Comparison of ENCODE assay signal across 16 cellular contexts in genomic region chr18:63159590-63159989, GRCh38.
A peak's percentile ranks its signal among the peaks of the same experiment; 100 is the strongest.
DNase-seq lines count a peak whose midpoint lies in the region; ATAC-seq and TF ChIP-seq lines count a peak whose summit lies in the region.
"Had no signal": no experiment of that assay in that cellular context is flagged by ENCODE, and none has a peak within 500 bp of the region (broad histone marks: within the 10 kb centered on the region; RNA-seq: fewer than 3 reads in every experiment).

No MANE protein-coding gene starts in this region.

- no peaks in the 10 kb centered on the region for H3K9me3 Mint-ChIP-seq in activated CD4-positive, alpha-beta T cell treated with anti-CD3 and anti-CD28 coated beads for 36 hours (ENCODE audit: low read depth)
- H3K9me3 Mint-ChIP-seq in activated naive CD8-positive, alpha-beta T cell (ENCODE audit: low read depth): peaks cover 8% of the 10 kb centered on the region

- peak overlapping the region; percentile 94 for H3K4me2 ChIP-seq in MM.1S (ENCODE audit: low read depth, low read length)
- H3K4me2 ChIP-seq: hepatocyte had no signal

- peaks cover 48% of the 10 kb centered on the region for H3K79me2 ChIP-seq in MM.1S (ENCODE audit: low read length)
- H3K79me2 ChIP-seq: hepatocyte had no signal

- no peaks in the 10 kb centered on the region for H3K9me2 ChIP-seq in MM.1S (replicated peaks; ENCODE audit: insufficient read depth, low read length)

- peaks cover 90% of the 10 kb centered on the region for H3K4me1 ChIP-seq in MM.1S (ENCODE audit: low read length)

- in situ Hi-C loops in ACHN (cut with HindIII; ENCODE audit: low pct_ligation_motif_present, low pct_unique_long_range_greater_than_20kb, low sequenced_read_pairs): no loop called here

- no peaks in the 10 kb centered on the region for H3K27me3 Mint-ChIP-seq in activated CD4-positive, alpha-beta T cell treated with anti-CD3 and anti-CD28 coated beads for 36 hours
- no peaks in the 10 kb centered on the region for H3K27me3 Mint-ChIP-seq in activated naive CD8-positive, alpha-beta T cell

- no peak for TF ChIP-seq CTCF in MM.1S (IDR thresholded peaks at IDR 0.05; ENCODE audit: low read length)

- POLR2A ChIA-PET in activated CD4-positive, alpha-beta T cell treated with anti-CD3 and anti-CD28 coated beads for 36 hours (lab: Charles Lee): interaction anchor here (0.6 to 0.7 kb wide), 2 partner anchors 54 to 59 kb away, joined by 3 to 4 read pairs; no protein-coding TSS in a partner anchor

- intact Hi-C loops in activated CD4-positive, alpha-beta T cell treated with anti-CD3 and anti-CD28 coated beads for 36 hours (cut with DNase I, micrococcal nuclease): loop anchor here (1.0 to 10.0 kb wide), 5 partner anchors 41 to 635 kb away; partner anchors contain the start of genes PHLPP1 (in 1 of the 2) and ZCCHC2 (in 1 of the 2)

- peak overlapping the region; percentile 73 for H3K4me3 Mint-ChIP-seq in activated CD4-positive, alpha-beta T cell treated with anti-CD3 and anti-CD28 coated beads for 36 hours
- H3K4me3 Mint-ChIP-seq in activated naive CD8-positive, alpha-beta T cell: peak overlapping the region; percentile 75

- CTCF ChIA-PET in activated CD4-positive, alpha-beta T cell treated with anti-CD3 and anti-CD28 coated beads for 36 hours (lab: Charles Lee): interaction anchor here (0.6 to 1.2 kb wide), 4 partner anchors 74 to 252 kb away, joined by 3 to 5 read pairs (median 4); no protein-coding TSS in a partner anchor

- no peak for ATAC-seq in activated CD4-positive, alpha-beta T cell treated with anti-CD3 and anti-CD28 coated beads for 36 hours
- no peak for ATAC-seq in HG02678 (IDR thresholded peaks at IDR 0.05; ENCODE audit: unreplicated experiment)
- ATAC-seq: lower lobe of right lung had no signal

- peaks cover 78% of the 10 kb centered on the region for H3F3A ChIP-seq in MM.1S (ENCODE audit: insufficient read depth, low read length)

- no peaks in the 10 kb centered on the region for H4K20me1 ChIP-seq in MM.1S (ENCODE audit: insufficient read depth, low read length)

- peaks cover 44% of the 10 kb centered on the region for H3K36me3 Mint-ChIP-seq in activated CD4-positive, alpha-beta T cell treated with anti-CD3 and anti-CD28 coated beads for 36 hours (ENCODE audit: low read depth)
- peaks cover 18% of the 10 kb centered on the region for H3K36me3 Mint-ChIP-seq in activated naive CD8-positive, alpha-beta T cell

- peak overlapping the region; percentile 95 for H3K9ac ChIP-seq in MM.1S (ENCODE audit: low read length)

- peak overlapping the region; percentile 57 for H3K4me3 ChIP-seq in MM.1S (ENCODE audit: low read length)
- H3K4me3 ChIP-seq: hepatocyte, lower lobe of right lung, prostate gland had no signal

- peak; percentile 72 for DNase-seq in activated CD4-positive, alpha-beta T cell treated with anti-CD3 and anti-CD28 coated beads for 36 hours
- no peak for DNase-seq in activated CD4-positive, alpha-beta T cell treated with anti-CD3 and anti-CD28 coated beads for 1 hour
- peak; percentile 78 for DNase-seq in MM.1S
- peak; percentile 67 for DNase-seq in stimulated activated CD4-positive, alpha-beta T cell treated with anti-CD3 and anti-CD28 coated beads, Interleukin-4, amount 100 ng/mL, for 24 hours
- DNase-seq in ACHN: no peak
- DNase-seq in NCI-H1694 treated with DMSO at 0.1 percent for 48 hours (lab: John Stamatoyannopoulos, UW): no peak
- DNase-seq: brain microvascular endothelial cell, DMS153, lower lobe of right lung, SIG-M5 had no signal

- H3K9me3 ChIP-seq in MM.1S (replicated peaks; ENCODE audit: insufficient read depth, low read length): no peaks in the 10 kb centered on the region
- H3K9me3 ChIP-seq: lower lobe of right lung, prostate gland had no signal

- H2AFZ ChIP-seq in MM.1S (ENCODE audit: low read length): no peak overlapping the region
- H2AFZ ChIP-seq: hepatocyte had no signal

- H3K4me1 Mint-ChIP-seq in activated CD4-positive, alpha-beta T cell treated with anti-CD3 and anti-CD28 coated beads for 36 hours: peaks cover 99% of the 10 kb centered on the region
- peaks cover 99% of the 10 kb centered on the region for H3K4me1 Mint-ChIP-seq in activated naive CD8-positive, alpha-beta T cell (ENCODE audit: low read depth)

- H3K36me3 ChIP-seq in MM.1S (replicated peaks; ENCODE audit: insufficient read depth, low read length): no peaks in the 10 kb centered on the region
- H3K36me3 ChIP-seq: brain microvascular endothelial cell, lower lobe of right lung, prostate gland had no signal

- H3K27ac ChIP-seq in MM.1S (ENCODE audit: low read length): peak overlapping the region; percentile 95
- H3K27ac ChIP-seq: brain microvascular endothelial cell, epithelial cell of prostate, hepatocyte, HL-60, lower lobe of right lung had no signal

- peak overlapping the region; percentile 95 for H3K27ac Mint-ChIP-seq in activated CD4-positive, alpha-beta T cell treated with anti-CD3 and anti-CD28 coated beads for 36 hours
- H3K27ac Mint-ChIP-seq in activated naive CD8-positive, alpha-beta T cell: peak overlapping the region; percentile 100

- H3K27me3 ChIP-seq in MM.1S (replicated peaks; ENCODE audit: insufficient read depth, low read length): no peaks in the 10 kb centered on the region
- H3K27me3 ChIP-seq: brain microvascular endothelial cell, hepatocyte had no signal

Comparison
In these comparisons a context has a peak if more than half of its experiments do, and no peak if none do; other contexts are left out.
1. DNase-seq: peak in activated CD4-positive, alpha-beta T cell treated with anti-CD3 and anti-CD28 coated beads for 36 hours (single experiment), MM.1S (single experiment) and stimulated activated CD4-positive, alpha-beta T cell treated with anti-CD3 and anti-CD28 coated beads, Interleukin-4, amount 100 ng/mL, for 24 hours (single experiment); none in activated CD4-positive, alpha-beta T cell treated with anti-CD3 and anti-CD28 coated beads for 1 hour (single experiment), ACHN (single experiment) and NCI-H1694 treated with DMSO at 0.1 percent for 48 hours (single experiment).